17 cellular contexts compared by ENCODE assay signal in the genomic region with DNA sequence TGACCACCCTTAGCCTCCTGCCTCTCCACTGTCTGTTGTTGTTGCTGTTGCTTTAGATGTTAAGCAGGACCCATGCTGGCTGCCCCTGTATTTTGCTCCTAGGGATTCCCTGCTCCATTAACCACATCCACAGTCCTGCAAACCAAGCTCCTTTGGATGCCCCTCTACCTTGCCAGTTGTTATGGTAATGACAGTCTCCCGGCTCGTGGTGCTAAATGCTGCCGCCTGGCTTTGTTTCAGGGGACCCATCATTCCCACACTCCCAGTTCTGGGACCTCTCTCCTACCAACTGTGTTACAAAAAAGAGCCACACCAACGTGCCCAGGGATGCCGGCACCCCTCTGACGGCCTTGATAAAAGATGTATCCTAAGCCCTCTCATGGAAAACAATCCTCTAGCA. TPM values are rescaled to one million over a fixed set of nuclear protein-coding genes. Genes with fewer than 3 reads are reported as not detected.
DNase-seq lines count a peak whose midpoint lies in the region; ATAC-seq and TF ChIP-seq lines count a peak whose summit lies in the region.
"Had no signal": no experiment of that assay in that cellular context is flagged by ENCODE, and none has a peak within 500 bp of the region (broad histone marks: within the 10 kb centered on the region; RNA-seq: fewer than 3 reads in every experiment).

No MANE protein-coding gene starts in this region.

- H3K36me3 ChIP-seq in OCI-LY7 (ENCODE audit: insufficient read depth, low read length) = no peaks in the 10 kb centered on the region
- H3K36me3 ChIP-seq: thyroid gland had no signal

- peaks cover 32% of the 10 kb centered on the region for H3K4me1 ChIP-seq in OCI-LY7 (ENCODE audit: insufficient read depth, low read length, poor library complexity, severe bottlenecking)
- H3K4me1 ChIP-seq: thyroid gland had no signal

- H3K27me3 Mint-ChIP-seq in activated CD4-positive, alpha-beta memory T cell treated with anti-CD3 and anti-CD28 coated beads for 36 hours = peaks cover 17% of the 10 kb centered on the region

- H3K9me2 ChIP-seq in OCI-LY7 (ENCODE audit: insufficient read depth, low read length) = no peaks in the 10 kb centered on the region

- H3K27ac Mint-ChIP-seq in activated CD4-positive, alpha-beta memory T cell treated with anti-CD3 and anti-CD28 coated beads for 36 hours = no peak overlapping the region

- peak overlapping the region; percentile 93 for H3K4me2 ChIP-seq in OCI-LY7 (ENCODE audit: low read length)

- H2AFZ ChIP-seq in OCI-LY7 (ENCODE audit: low read length) = peak overlapping the region; percentile 53; the same call in 1 of the 2 replicates

- ATAC-seq in HG03354 (IDR thresholded peaks at IDR 0.05; ENCODE audit: poor library complexity, severe bottlenecking, unreplicated experiment) = no peak
- ATAC-seq in sciatic nerve = no peak
- ATAC-seq: body of pancreas, GM12878, right cardiac atrium had no signal

- DNase-seq in DMS79 (lab: John Stamatoyannopoulos, UW) (peak; percentile 27), NCI-H1105 (lab: John Stamatoyannopoulos, UW) (peak; percentile 58), OCI-LY7 (ENCODE audit: low spot score) (no peak), iPS DF 19.7 (ENCODE audit: low read depth, low spot score) (peak; percentile 40), sciatic nerve (ENCODE audit: low spot score) (no peak)
- no peak for DNase-seq in activated CD4-positive, alpha-beta memory T cell treated with anti-CD3 and anti-CD28 coated beads for 36 hours
- DNase-seq in stimulated activated CD4-positive, alpha-beta T cell treated with anti-CD3 and anti-CD28 coated beads, Interleukin-1b, Interleukin-23, amount 100 ng/mL, for 48 hours = no peak
- DNase-seq: activated naive CD4-positive, alpha-beta T cell; body of pancreas; effector CD8-positive, alpha-beta T cell; mammary epithelial cell; OCI-M1; right cardiac atrium; stimulated activated CD8-positive, alpha-beta memory T cell treated with anti-CD3 and anti-CD28 coated beads, Interleukin-4, amount 100 ng/mL, for 48 hours; thyroid gland had no signal

- no peaks in the 10 kb centered on the region for H3K36me3 Mint-ChIP-seq in activated CD4-positive, alpha-beta memory T cell treated with anti-CD3 and anti-CD28 coated beads for 36 hours

- H3K4me3 Mint-ChIP-seq in activated CD4-positive, alpha-beta memory T cell treated with anti-CD3 and anti-CD28 coated beads for 36 hours = no peak overlapping the region

- H4K20me1 ChIP-seq in OCI-LY7 (ENCODE audit: insufficient read depth, low read length) = no peaks in the 10 kb centered on the region

- no peaks in the 10 kb centered on the region for H3K79me2 ChIP-seq in OCI-LY7 (ENCODE audit: insufficient read depth, low read depth, low read length)

- CTCF ChIA-PET in OCI-LY7 (lab: Charles Lee; ENCODE audit: unreplicated experiment) = no interaction called here
- CTCF ChIA-PET in activated CD4-positive, alpha-beta memory T cell treated with anti-CD3 and anti-CD28 coated beads for 36 hours (lab: Charles Lee) = no interaction called here

- intact Hi-C loops in OCI-LY7 (cut with micrococcal nuclease; ENCODE audit: unreplicated experiment) (loop anchor here (5.0 kb wide), 1 partner anchor 202 kb away; no protein-coding TSS in a partner anchor), sciatic nerve (cut with DNase I) (no loop called here)
- intact Hi-C loops in activated CD4-positive, alpha-beta memory T cell treated with anti-CD3 and anti-CD28 coated beads for 36 hours (cut with micrococcal nuclease) = no loop called here

- H3K4me1 Mint-ChIP-seq in activated CD4-positive, alpha-beta memory T cell treated with anti-CD3 and anti-CD28 coated beads for 36 hours (ENCODE audit: low read depth) = peaks cover 4% of the 10 kb centered on the region

- peaks cover 4% of the 10 kb centered on the region for H3K9me3 Mint-ChIP-seq in activated CD4-positive, alpha-beta memory T cell treated with anti-CD3 and anti-CD28 coated beads for 36 hours

- no peaks in the 10 kb centered on the region for H3K9me3 ChIP-seq in OCI-LY7 (ENCODE audit: low read length)
- H3K9me3 ChIP-seq: body of pancreas, thyroid gland had no signal

- no peak overlapping the region for H3K27ac ChIP-seq in OCI-LY7 (ENCODE audit: low read depth, low read length, poor library complexity, severe bottlenecking)
- H3K27ac ChIP-seq: body of pancreas, thyroid gland had no signal

- peak overlapping the region; percentile 56 for H3K4me3 ChIP-seq in OCI-LY7 (ENCODE audit: low read depth, low read length, poor library complexity, severe bottlenecking)
- H3K4me3 ChIP-seq: body of pancreas, GM12878, thyroid gland had no signal

- TF ChIP-seq CTCF in OCI-LY7 (conservative IDR thresholded peaks at IDR 0.05; ENCODE audit: low read length) = no peak

- BruUV-seq in OCI-LY7 (replicated peaks; lab: Mats Ljungman, UMichigan) = no TSS peak

- POLR2A ChIA-PET in OCI-LY7 (lab: Charles Lee) = interaction anchor here (1.7 kb wide), 1 partner anchor 15 kb away, joined by 6 read pairs; a partner anchor contains a TSS
- POLR2A ChIA-PET in activated CD4-positive, alpha-beta memory T cell treated with anti-CD3 and anti-CD28 coated beads for 36 hours (lab: Charles Lee) = no interaction called here

RNA-seq across cellular contexts. Expression of a gene that starts 15.5 kb away (rescaled TPM):
- 29.9 and 39.9 TPM in 2 replicates for total RNA-seq in OCI-LY7 (2014; rRNA removed; shearing (Covaris generic))
- 55.2 and 57.5 TPM in 2 replicates for total RNA-seq in OCI-LY7 (2022)
- 10 to 100 TPM; 28.4 to 29.7 TPM for total RNA-seq in activated CD4-positive, alpha-beta memory T cell treated with anti-CD3 and anti-CD28 coated beads for 36 hours
- 32.0 TPM for total RNA-seq in sciatic nerve

RNA-seq across cellular contexts. Expression of a gene that starts 47.8 kb away (rescaled TPM):
- not detected in 2 replicates for total RNA-seq in OCI-LY7 (2014; rRNA removed; shearing (Covaris generic))
- total RNA-seq in OCI-LY7 (2022) = not detected in 2 replicates
- 1 to 10 TPM; 7.9 to 8.0 TPM for total RNA-seq in activated CD4-positive, alpha-beta memory T cell treated with anti-CD3 and anti-CD28 coated beads for 36 hours
- total RNA-seq in sciatic nerve = 0.31 TPM

Comparison
In these comparisons a context has a peak if more than half of its experiments do, and no peak if none do; other contexts are left out.
1. DNase-seq: peak in DMS79 (single experiment), NCI-H1105 (single experiment) and iPS DF 19.7 (single experiment); none in OCI-LY7 (single experiment), activated CD4-positive, alpha-beta memory T cell treated with anti-CD3 and anti-CD28 coated beads for 36 hours (single experiment), stimulated activated CD4-positive, alpha-beta T cell treated with anti-CD3 and anti-CD28 coated beads, Interleukin-1b, Interleukin-23, amount 100 ng/mL, for 48 hours (single experiment) and sciatic nerve (single experiment).